Comparison of ENCODE assay signal across 8 cellular contexts in the genomic region with DNA sequence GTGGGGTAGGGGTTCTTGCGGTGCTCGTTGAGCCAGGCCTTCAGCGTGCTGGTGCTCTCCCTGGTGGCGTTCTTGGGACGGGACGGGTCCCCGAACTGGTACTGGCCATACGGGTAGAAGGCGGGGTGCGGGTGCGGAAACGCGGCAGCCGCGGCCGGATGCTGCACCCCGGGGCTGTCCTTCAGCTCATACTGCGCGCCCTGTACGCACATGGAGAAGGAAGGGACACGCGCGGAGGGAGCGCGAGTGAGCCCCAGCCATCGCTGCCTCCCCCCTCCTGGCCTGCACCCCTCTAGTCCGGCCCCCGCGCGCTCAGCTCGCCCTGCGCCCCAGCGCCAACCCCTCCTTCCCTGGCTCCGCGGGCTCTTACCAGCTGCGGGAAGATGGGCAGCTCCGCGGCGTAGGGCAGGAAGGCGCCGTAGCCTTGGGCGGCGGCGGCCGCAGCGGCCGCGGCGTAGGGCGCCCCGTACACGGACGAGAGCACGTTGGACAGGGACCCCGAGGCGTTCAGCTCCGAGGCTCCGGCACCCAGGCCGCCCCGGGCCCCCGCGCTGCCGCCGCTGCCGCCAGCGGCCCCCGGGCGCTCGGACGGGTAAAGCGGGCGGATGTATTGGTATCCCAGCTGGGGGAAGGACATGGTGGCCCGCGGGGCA. TPM values are rescaled to one million over a fixed set of nuclear protein-coding genes. Genes with fewer than 3 reads are reported as not detected.
DNase-seq lines count a peak whose midpoint lies in the region; ATAC-seq, FAIRE-seq and TF ChIP-seq lines count a peak whose summit lies in the region.

No MANE protein-coding gene starts in this region.

- dilution Hi-C loops in keratinocyte (cut with MboI; ENCODE audit: extremely low pct_ligation_motif_present, low sequenced_read_pairs) = no loop called here

- H3K9me3 ChIP-seq in HUES48 (ENCODE audit: control insufficient read depth, insufficient read depth, low read length) (no peaks in the 10 kb centered on the region), adrenal gland (replicated peaks in 1 of 3) (no peaks in the 10 kb centered on the region), keratinocyte (ENCODE audit: control insufficient read depth, low read depth, low read length) (no peaks in the 10 kb centered on the region), upper lobe of right lung (no peaks in the 10 kb centered on the region)

- H3K4me3 ChIP-seq in HUES48 (ENCODE audit: low read depth, low read length) = peak overlapping the region; percentile 86
- H3K4me3 ChIP-seq in adrenal gland = peak overlapping the region in 2 of 4 donors; percentile 22 to 61
- H3K4me3 ChIP-seq in keratinocyte (ENCODE audit: control insufficient read depth in 2 of 3, extremely low read depth in 1 of 3, insufficient read depth in 2 of 3, low read depth in 1 of 3, low read length in 3 of 3) = peak overlapping the region; percentile 77 to 91 (median 82)
- H3K4me3 ChIP-seq in upper lobe of right lung = peak overlapping the region; percentile 60

- peak overlapping the region; percentile 20 for H3K27ac ChIP-seq in HUES48 (ENCODE audit: low read depth, low read length)
- peak overlapping the region in 3 of 5 donors; percentile 37 to 88 (median 57) for H3K27ac ChIP-seq in adrenal gland
- H3K27ac ChIP-seq in keratinocyte (ENCODE audit: control insufficient read depth, insufficient read depth, low read length) = peak overlapping the region; percentile 91
- H3K27ac ChIP-seq in upper lobe of right lung = peak overlapping the region; percentile 81

- H3K36me3 ChIP-seq in HUES48 (ENCODE audit: control insufficient read depth, insufficient read depth, low read length) = no peaks in the 10 kb centered on the region
- H3K36me3 ChIP-seq in adrenal gland (replicated peaks in 1 of 2) = no peaks in the 10 kb centered on the region
- no peaks in the 10 kb centered on the region for H3K36me3 ChIP-seq in keratinocyte (ENCODE audit: control insufficient read depth in 2 of 2, extremely low read depth in 1 of 2, insufficient read depth in 2 of 2, low read length in 2 of 2)
- no peaks in the 10 kb centered on the region for H3K36me3 ChIP-seq in upper lobe of right lung

- H3K9ac ChIP-seq in HUES48 (ENCODE audit: low read depth, low read length) (no peak overlapping the region), keratinocyte (ENCODE audit: control insufficient read depth, extremely low read depth, insufficient read depth, low read length) (peak overlapping the region; percentile 89)

- no peak for ATAC-seq in upper lobe of right lung
- no peak for ATAC-seq in HG03439 (IDR thresholded peaks at IDR 0.05; ENCODE audit: unreplicated experiment)
- ATAC-seq in GM18873 (IDR thresholded peaks at IDR 0.05; ENCODE audit: low FRiP score, unreplicated experiment) = no peak
- ATAC-seq in GM19035 (IDR thresholded peaks at IDR 0.05; ENCODE audit: unreplicated experiment) = no peak

- H4K20me1 ChIP-seq in keratinocyte (ENCODE audit: control insufficient read depth, extremely low read depth, insufficient read depth, low read length) = no peaks in the 10 kb centered on the region

- no peaks in the 10 kb centered on the region for H3K9me1 ChIP-seq in keratinocyte (ENCODE audit: control insufficient read depth, extremely low read depth, insufficient read depth, low read length)

- TF ChIP-seq CTCF in adrenal gland (IDR thresholded peaks at IDR 0.05) (no peak), keratinocyte (optimal IDR thresholded peaks at IDR 0.05 in 1 of 3, IDR thresholded peaks at IDR 0.05 in 1 of 3, conservative IDR thresholded peaks at IDR 0.05 in 1 of 3; ENCODE audit: extremely low read depth in 1 of 3, insufficient read depth in 2 of 3, low read length in 3 of 3) (peak in 2 of 3 experiments; percentile 14 to 27), upper lobe of right lung (IDR thresholded peaks at IDR 0.05) (no peak)

- TF ChIP-seq POLR2A in adrenal gland (IDR thresholded peaks at IDR 0.05) = no peak

- intact Hi-C loops in adrenal gland (cut with DNase I) (loop anchor here (5.0 to 10.0 kb wide), 2 partner anchors 647 to 649 kb away; a partner anchor contains a TSS), upper lobe of right lung (cut with DNase I) (no loop called here)

- H3K4me2 ChIP-seq in keratinocyte (ENCODE audit: control insufficient read depth, extremely low read depth, insufficient read depth, low read depth, low read length) = peak overlapping the region; percentile 80

- DNase-seq in AG08395 (ENCODE audit: low spot score) (peak; percentile 61), adrenal gland (peak in 2 of 7 donors; percentile 15 to 25), keratinocyte (ENCODE audit: low read depth, low spot score) (no peak), upper lobe of right lung (peak; percentile 75)

- no peaks in the 10 kb centered on the region for H3K79me2 ChIP-seq in keratinocyte (ENCODE audit: control insufficient read depth, insufficient read depth, low read length)

- peaks cover 31% of the 10 kb centered on the region for H3K4me1 ChIP-seq in HUES48 (ENCODE audit: control insufficient read depth, insufficient read depth, low read length)
- peaks cover 14 to 27% of the 10 kb centered on the region in 2 donors for H3K4me1 ChIP-seq in adrenal gland (replicated peaks in 1 of 2)
- no peaks in the 10 kb centered on the region for H3K4me1 ChIP-seq in keratinocyte (ENCODE audit: control insufficient read depth, extremely low read depth, insufficient read depth, low read length)
- peaks cover 19% of the 10 kb centered on the region for H3K4me1 ChIP-seq in upper lobe of right lung

- peak overlapping the region; percentile 69 for H2AFZ ChIP-seq in keratinocyte (ENCODE audit: control insufficient read depth, low read length)

- peaks cover 88% of the 10 kb centered on the region for H3K27me3 ChIP-seq in HUES48 (ENCODE audit: control insufficient read depth, insufficient read depth, low read length)
- H3K27me3 ChIP-seq in adrenal gland = peaks cover 83% of the 10 kb centered on the region
- no peaks in the 10 kb centered on the region for H3K27me3 ChIP-seq in keratinocyte (ENCODE audit: control insufficient read depth, extremely low read depth, insufficient read depth, low read length)
- H3K27me3 ChIP-seq in upper lobe of right lung = peaks cover 68% of the 10 kb centered on the region

- FAIRE-seq in keratinocyte (lab: Jason Lieb, UNC) = no peak

- 1 to 2% (median 1%) methylated on average over 32 to 74 of the region's 74 CpGs; no CpG with 5 or more reads in 1 of the 4 donors for WGBS in adrenal gland, 4 donors

RNA-seq across cellular contexts. Expression of a gene that starts 1.0 kb away (rescaled TPM):
- total RNA-seq in adrenal gland (10 to 100 TPM in 6 of 8 donors, 1 to 10 TPM in 2; 7.3 to 18.6 (median 12.0) TPM), upper lobe of right lung (89.2 TPM)
- polyA plus RNA-seq in adrenal gland (1 to 10 TPM; 1.4 to 7.0 (median 2.8) TPM), keratinocyte (1.7 to 3.3 TPM (median 2.7 TPM) in 3 replicates)
- polyA plus RNA-seq in keratinocyte (2011; ENCODE audit: low read depth) = 16.3 TPM
- polyA plus RNA-seq in keratinocyte (2011; cell fraction: cytosol; rRNA removed) = 1.5 and 4.3 TPM in 2 replicates
- polyA plus RNA-seq in keratinocyte (2011; cell fraction: nucleus; rRNA removed) = 2.9 and 4.9 TPM in 2 replicates
- 4.6 and 14.4 TPM in 2 replicates for polyA plus RNA-seq in keratinocyte (2012; ENCODE audit: low replicate concordance)
- polyA minus RNA-seq in keratinocyte = 0.23 to 1.0 TPM (median 0.63 TPM) in 3 replicates
- 6.9 TPM for polyA minus RNA-seq in keratinocyte (2011; cell fraction: cytosol; rRNA and poly(A)+ RNA removed)
- 2.5 and 3.0 TPM in 2 replicates for polyA minus RNA-seq in keratinocyte (2011; cell fraction: nucleus; rRNA and poly(A)+ RNA removed)

Comparison
In these comparisons a context has a peak if more than half of its experiments do, and no peak if none do; other contexts are left out.
1. H3K27ac ChIP-seq: peak in every context shown above with its lines; median percentile 91 in keratinocyte; 81 in upper lobe of right lung; 57 in adrenal gland; 20 in HUES48.
2. CTCF ChIP-seq: peak in keratinocyte (2 of 3); none in adrenal gland (0 of 6) and upper lobe of right lung (single experiment).